1 cellular context compared by ENCODE assay signal in genomic region chr3:51441282-51442030, GRCh38.
TF ChIP-seq lines count a peak whose summit lies in the region.

No MANE protein-coding gene starts in this region.

TF ChIP-seq in HepG2, 621 proteins besides CTCF, POLR2A, EP300 and RAD21 (continued from another document):
- TF ChIP-seq ZNF609 (CRISPR knock-in tag; IDR thresholded peaks at IDR 0.05; ENCODE audit: borderline replicate concordance), result no peak
- TF ChIP-seq SP140L (CRISPR knock-in tag; IDR thresholded peaks at IDR 0.05; ENCODE audit: borderline replicate concordance), result no peak
- no peak for TF ChIP-seq TFDP1 (CRISPR knock-in tag; IDR thresholded peaks at IDR 0.05; ENCODE audit: borderline replicate concordance)
- no peak for TF ChIP-seq SP5 (CRISPR knock-in tag; IDR thresholded peaks at IDR 0.05; ENCODE audit: borderline replicate concordance, low read depth)
- no peak for TF ChIP-seq ETV6 (CRISPR knock-in tag; conservative IDR thresholded peaks at IDR 0.05)
- no peak for TF ChIP-seq ZNF761 (CRISPR knock-in tag; conservative IDR thresholded peaks at IDR 0.05)
- no peak for TF ChIP-seq ZNF431 (CRISPR knock-in tag; IDR thresholded peaks at IDR 0.05; ENCODE audit: borderline replicate concordance, low read depth)
- TF ChIP-seq ATF7 (IDR thresholded peaks at IDR 0.05), result no peak
- TF ChIP-seq ATF7 (CRISPR knock-in tag; IDR thresholded peaks at IDR 0.05), result no peak
- no peak for TF ChIP-seq ONECUT2 (CRISPR knock-in tag; IDR thresholded peaks at IDR 0.05)
